22 cellular contexts compared by ENCODE assay signal in the genomic region with DNA sequence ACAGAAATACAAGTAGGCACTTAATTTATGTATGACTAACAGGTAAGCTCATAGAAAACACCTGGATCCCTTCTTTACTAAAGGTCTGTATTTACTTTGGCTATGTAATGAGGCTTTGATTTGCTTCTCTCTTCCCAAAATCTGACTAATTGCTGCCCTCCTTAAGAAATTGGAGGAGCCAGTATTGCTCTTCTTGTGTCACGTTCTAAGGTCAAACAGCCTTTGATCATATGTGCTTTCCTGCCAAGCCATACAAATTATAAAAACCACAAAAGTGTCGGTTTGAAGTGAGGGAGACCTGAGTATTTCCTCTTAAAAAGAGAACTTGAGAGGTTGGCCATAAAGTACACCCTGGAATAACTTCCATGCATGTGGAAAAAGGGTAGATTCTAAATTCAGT.
A peak's percentile ranks its signal among the peaks of the same experiment; 100 is the strongest.
DNase-seq lines count a peak whose midpoint lies in the region; ATAC-seq and TF ChIP-seq lines count a peak whose summit lies in the region.
"Had no signal": no experiment of that assay in that cellular context is flagged by ENCODE, and none has a peak within 500 bp of the region (broad histone marks: within the 10 kb centered on the region; RNA-seq: fewer than 3 reads in every experiment).

No MANE protein-coding gene starts in this region.

- WGBS in adrenal gland, 4 donors = 19 to 30% (median 21%) methylated on average over 2 of the region's 2 CpGs

- intact Hi-C loops in adrenal gland (cut with DNase I) (loop anchor here in 1 of 2 donors (10.0 kb wide), 1 partner anchor 95 kb away; no protein-coding TSS in a partner anchor), Caco-2 (cut with micrococcal nuclease; ENCODE audit: unreplicated experiment) (no loop called here)

- H3K27me3 Mint-ChIP-seq in Caco-2 (ENCODE audit: insufficient read depth, unreplicated experiment) = no peaks in the 10 kb centered on the region

- H3K9ac ChIP-seq in Karpas-422 (ENCODE audit: low read length) = no peak overlapping the region

- H3K9me3 Mint-ChIP-seq in Caco-2 (ENCODE audit: unreplicated experiment) = no peaks in the 10 kb centered on the region
- H3K9me3 Mint-ChIP-seq: CD8-positive, alpha-beta T cell had no signal

- H3K4me1 ChIP-seq in adrenal gland (replicated peaks in 1 of 2) = no peaks in the 10 kb centered on the region
- no peaks in the 10 kb centered on the region for H3K4me1 ChIP-seq in Caco-2
- no peaks in the 10 kb centered on the region for H3K4me1 ChIP-seq in Karpas-422 (ENCODE audit: low read length)
- H3K4me1 ChIP-seq: gastrocnemius medialis, right lobe of liver, upper lobe of right lung had no signal

- H3K36me3 ChIP-seq in adrenal gland (replicated peaks in 1 of 2) (no peaks in the 10 kb centered on the region), Caco-2 (ENCODE audit: control insufficient read depth, insufficient read depth, low read length) (no peaks in the 10 kb centered on the region), Karpas-422 (ENCODE audit: insufficient read depth, low read length) (no peaks in the 10 kb centered on the region)
- H3K36me3 ChIP-seq: esophagus muscularis mucosa, gastrocnemius medialis, right lobe of liver, upper lobe of right lung had no signal

- peak; percentile 34 for DNase-seq in Daoy (ENCODE audit: low read depth)
- peak; percentile 17 for DNase-seq in LoVo (ENCODE audit: low spot score)
- peak; percentile 12 for DNase-seq in NCI-H748 treated with DMSO at 0.1 percent for 48 hours (lab: John Stamatoyannopoulos, UW)
- peak; percentile 4 for DNase-seq in astrocyte of the hippocampus (ENCODE audit: low read depth, low spot score)
- no peak for DNase-seq in adrenal gland
- DNase-seq in Caco-2 = no peak
- DNase-seq in Karpas-422 = no peak
- DNase-seq: activated CD4-positive, CD25-positive, alpha-beta regulatory T cell; activated CD8-positive, alpha-beta T cell treated with anti-CD3 and anti-CD28 coated beads, Interleukin-2, amount 10 ng/mL, durations not matched to agents 7 days and 5 days; activated naive CD4-positive, alpha-beta T cell treated with Interleukin-2 at 50 U/mL for 16 hours; activated T-cell treated with anti-CD3 and anti-CD28 coated beads, Interleukin-2, amount 50 U/mL, for 1 hour; amygdala; CD8-positive, alpha-beta T cell; DND-41; effector CD4-positive, alpha-beta T cell; gastrocnemius medialis; right lobe of liver; T1000; upper lobe of right lung had no signal

- no peak overlapping the region for H2AFZ ChIP-seq in Karpas-422 (ENCODE audit: low read length)

- no peaks in the 10 kb centered on the region for H4K20me1 ChIP-seq in Karpas-422 (ENCODE audit: insufficient read depth, low read depth, low read length)

- H3K27me3 ChIP-seq in adrenal gland (no peaks in the 10 kb centered on the region), Caco-2 (replicated peaks; ENCODE audit: control insufficient read depth, insufficient read depth, low read length) (no peaks in the 10 kb centered on the region; the same call in 1 of the 2 replicates), Karpas-422 (ENCODE audit: low read length) (no peaks in the 10 kb centered on the region)
- H3K27me3 ChIP-seq: esophagus muscularis mucosa, gastrocnemius medialis, right lobe of liver had no signal

- no peaks in the 10 kb centered on the region for H3K4me1 Mint-ChIP-seq in Caco-2 (ENCODE audit: low read depth, unreplicated experiment)

- no peaks in the 10 kb centered on the region for H3K79me2 ChIP-seq in Karpas-422 (ENCODE audit: low read length)

- no peak for TF ChIP-seq POLR2A in adrenal gland (IDR thresholded peaks at IDR 0.05)

- ATAC-seq in esophagus mucosa = no peak
- ATAC-seq: activated CD8-positive, alpha-beta T cell treated with anti-CD3 and anti-CD28 coated beads, Interleukin-2, amount 10 ng/mL, durations not matched to agents 7 days and 5 days; CD8-positive, alpha-beta T cell; gastrocnemius medialis; right lobe of liver; upper lobe of right lung had no signal

- POLR2A ChIA-PET in Caco-2 (lab: Charles Lee) = no interaction called here

- H3K9me3 ChIP-seq in adrenal gland (replicated peaks in 1 of 3) = no peaks in the 10 kb centered on the region
- H3K9me3 ChIP-seq in Caco-2 = no peaks in the 10 kb centered on the region
- no peaks in the 10 kb centered on the region for H3K9me3 ChIP-seq in Karpas-422 (ENCODE audit: low read length)
- H3K9me3 ChIP-seq: esophagus muscularis mucosa, gastrocnemius medialis, right lobe of liver, upper lobe of right lung had no signal

- H3K9me2 ChIP-seq in Karpas-422 (replicated peaks; ENCODE audit: insufficient read depth, low read length) = no peaks in the 10 kb centered on the region

- no peak for TF ChIP-seq CTCF in adrenal gland (IDR thresholded peaks at IDR 0.05)
- no peak for TF ChIP-seq CTCF in Caco-2 (IDR thresholded peaks at IDR 0.05; ENCODE audit: insufficient read depth in 1 of 2, low read depth in 1 of 2, low read length in 1 of 2, severe bottlenecking in 1 of 2, unreplicated experiment in 1 of 2)

- H3K4me3 Mint-ChIP-seq in Caco-2 (ENCODE audit: unreplicated experiment) = no peak overlapping the region
- H3K4me3 Mint-ChIP-seq: activated CD8-positive, alpha-beta T cell treated with anti-CD3 and anti-CD28 coated beads, Interleukin-2, amount 10 ng/mL, durations not matched to agents 7 days and 5 days; CD8-positive, alpha-beta T cell had no signal

- no peak overlapping the region for H3K27ac Mint-ChIP-seq in Caco-2 (ENCODE audit: unreplicated experiment)
- H3K27ac Mint-ChIP-seq: activated CD8-positive, alpha-beta T cell treated with anti-CD3 and anti-CD28 coated beads, Interleukin-2, amount 10 ng/mL, durations not matched to agents 7 days and 5 days; CD8-positive, alpha-beta T cell had no signal

- H3K27ac ChIP-seq in adrenal gland (no peak overlapping the region), Karpas-422 (ENCODE audit: low read length) (no peak overlapping the region)
- H3K27ac ChIP-seq: esophagus muscularis mucosa, gastrocnemius medialis, right lobe of liver, RWPE1, upper lobe of right lung had no signal

- BruUV-seq in Caco-2 (replicated peaks; lab: Mats Ljungman, UMichigan) = no TSS peak

- CTCF ChIA-PET in Caco-2 (lab: Charles Lee) = no interaction called here

- H3K4me2 ChIP-seq in Karpas-422 (ENCODE audit: low read depth, low read length, poor library complexity, severe bottlenecking) = no peak overlapping the region

- no peaks in the 10 kb centered on the region for H3K36me3 Mint-ChIP-seq in Caco-2 (ENCODE audit: insufficient read depth, unreplicated experiment)
- H3K36me3 Mint-ChIP-seq: CD8-positive, alpha-beta T cell had no signal

- no peak overlapping the region for H3K4me3 ChIP-seq in adrenal gland
- no peak overlapping the region for H3K4me3 ChIP-seq in Caco-2 (ENCODE audit: low read depth, low read length)
- H3K4me3 ChIP-seq in Karpas-422 (ENCODE audit: low read length) = no peak overlapping the region
- H3K4me3 ChIP-seq: esophagus muscularis mucosa, gastrocnemius medialis, right lobe of liver, upper lobe of right lung had no signal

Comparison
In these comparisons a context has a peak if more than half of its experiments do, and no peak if none do; other contexts are left out.
1. DNase-seq: peak in Daoy (single experiment), LoVo (single experiment), NCI-H748 treated with DMSO at 0.1 percent for 48 hours (single experiment) and astrocyte of the hippocampus (single experiment); none in adrenal gland (0 of 7), Caco-2 (0 of 2) and Karpas-422 (single experiment).